Comparison of ENCODE assay signal across 10 cellular contexts in the genomic region with DNA sequence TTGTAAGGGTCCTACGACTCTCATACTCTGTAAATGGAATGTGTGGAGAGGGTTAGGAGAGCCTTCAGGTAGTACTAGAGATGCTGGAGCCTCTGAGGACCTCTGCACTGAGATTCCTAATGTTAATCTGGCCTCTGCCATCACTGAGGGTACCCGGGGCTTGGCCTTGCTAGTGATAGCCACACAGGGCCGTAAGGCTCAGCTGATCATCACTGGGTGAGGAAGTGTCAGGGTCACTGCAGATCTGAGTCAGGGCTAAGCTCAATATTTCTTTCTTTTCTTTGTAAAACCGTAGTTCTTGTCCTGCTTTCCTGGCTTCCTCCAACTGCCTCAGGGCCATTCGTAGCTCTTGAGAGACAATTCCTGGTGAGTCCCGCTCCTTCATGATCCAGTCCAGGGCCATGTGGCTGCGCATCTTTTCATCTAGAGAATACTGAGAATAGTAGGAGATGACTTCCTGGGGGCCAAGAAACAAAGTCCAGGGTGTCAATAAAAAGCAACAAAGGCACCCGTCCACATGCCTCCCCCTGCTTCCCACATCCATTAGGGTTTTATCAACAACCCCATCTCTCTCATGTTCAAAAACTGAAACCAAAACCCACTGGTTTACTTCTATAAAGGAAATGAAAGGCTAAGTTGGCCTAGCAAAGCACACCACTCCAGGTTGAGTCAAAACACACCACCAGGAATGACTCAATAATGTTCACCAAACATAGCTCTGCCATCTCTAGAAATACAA. TPM values are rescaled to one million over a fixed set of nuclear protein-coding genes. Genes with fewer than 3 reads are reported as not detected.
A peak's percentile ranks its signal among the peaks of the same experiment; 100 is the strongest.
DNase-seq lines count a peak whose midpoint lies in the region; ATAC-seq and TF ChIP-seq lines count a peak whose summit lies in the region.
"Had no signal": no experiment of that assay in that cellular context is flagged by ENCODE, and none has a peak within 500 bp of the region (broad histone marks: within the 10 kb centered on the region; RNA-seq: fewer than 3 reads in every experiment).

No MANE protein-coding gene starts in this region.

- no peaks in the 10 kb centered on the region for H3K9me3 ChIP-seq in left ventricle myocardium inferior (replicated peaks)

- peak; percentile 99 for ATAC-seq in GM18907 (IDR thresholded peaks at IDR 0.05; ENCODE audit: unreplicated experiment)
- peak; percentile 99 for ATAC-seq in GM21619 (IDR thresholded peaks at IDR 0.05; ENCODE audit: unreplicated experiment)
- ATAC-seq in HG03460 (IDR thresholded peaks at IDR 0.05; ENCODE audit: unreplicated experiment) = peak; percentile 99

- no peak for TF ChIP-seq CTCF in left ventricle myocardium inferior (IDR thresholded peaks at IDR 0.05; ENCODE audit: borderline replicate concordance)

- H3K4me1 ChIP-seq in left ventricle myocardium inferior = peaks cover 7% of the 10 kb centered on the region

- no peak overlapping the region for H3K4me3 ChIP-seq in left ventricle myocardium inferior

- intact Hi-C loops in left ventricle myocardium inferior (cut with micrococcal nuclease) = no loop called here

- no peak overlapping the region for H3K27ac ChIP-seq in left ventricle myocardium inferior (replicated peaks)

- no peaks in the 10 kb centered on the region for H3K27me3 ChIP-seq in left ventricle myocardium inferior (ENCODE audit: low read depth)

- peak; percentile 69 for DNase-seq in islet precursor cell
- no peak for DNase-seq in NCI-H1092 (lab: John Stamatoyannopoulos, UW)
- DNase-seq in T-helper 9 cell = no peak
- DNase-seq in NCI-H345 treated with DMSO at 0.1 percent for 48 hours (lab: John Stamatoyannopoulos, UW; ENCODE audit: unreplicated experiment) = no peak
- DNase-seq in left ventricle myocardium inferior = no peak
- DNase-seq: NCI-H446 treated with DMSO at 0.1 percent for 48 hours had no signal

- H3K36me3 ChIP-seq in left ventricle myocardium inferior = no peaks in the 10 kb centered on the region

RNA-seq across cellular contexts. Expression of a gene that starts 47.7 kb away (rescaled TPM):
- not detected for total RNA-seq in left ventricle myocardium inferior
- total RNA-seq: myocyte had no signal
